In genomic region chr17:59616253-59616920, GRCh38 we compare ENCODE assay signal across 1 cellular context.
TF ChIP-seq lines count a peak whose summit lies in the region.

No MANE protein-coding gene starts in this region.

TF ChIP-seq in K562, 482 proteins besides CTCF, POLR2A, EP300 and RAD21 (continued from another document and continues in another):
- TF ChIP-seq, protein P1, sequence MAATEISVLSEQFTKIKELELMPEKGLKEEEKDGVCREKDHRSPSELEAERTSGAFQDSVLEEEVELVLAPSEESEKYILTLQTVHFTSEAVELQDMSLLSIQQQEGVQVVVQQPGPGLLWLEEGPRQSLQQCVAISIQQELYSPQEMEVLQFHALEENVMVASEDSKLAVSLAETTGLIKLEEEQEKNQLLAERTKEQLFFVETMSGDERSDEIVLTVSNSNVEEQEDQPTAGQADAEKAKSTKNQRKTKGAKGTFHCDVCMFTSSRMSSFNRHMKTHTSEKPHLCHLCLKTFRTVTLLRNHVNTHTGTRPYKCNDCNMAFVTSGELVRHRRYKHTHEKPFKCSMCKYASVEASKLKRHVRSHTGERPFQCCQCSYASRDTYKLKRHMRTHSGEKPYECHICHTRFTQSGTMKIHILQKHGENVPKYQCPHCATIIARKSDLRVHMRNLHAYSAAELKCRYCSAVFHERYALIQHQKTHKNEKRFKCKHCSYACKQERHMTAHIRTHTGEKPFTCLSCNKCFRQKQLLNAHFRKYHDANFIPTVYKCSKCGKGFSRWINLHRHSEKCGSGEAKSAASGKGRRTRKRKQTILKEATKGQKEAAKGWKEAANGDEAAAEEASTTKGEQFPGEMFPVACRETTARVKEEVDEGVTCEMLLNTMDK (IDR thresholded peaks at IDR 0.05; ENCODE audit: borderline replicate concordance, insufficient read depth, low read depth, low read length, poor library complexity, severe bottlenecking) = no peak
- TF ChIP-seq ZZZ3 (IDR thresholded peaks at IDR 0.05) (no peak), DACH1 (IDR thresholded peaks at IDR 0.05; ENCODE audit: partially characterized antibody) (no peak), ZNF146 (CRISPR knock-in tag; IDR thresholded peaks at IDR 0.05; ENCODE audit: unreplicated experiment) (no peak), ZNF699 (CRISPR knock-in tag; IDR thresholded peaks at IDR 0.05; ENCODE audit: insufficient replicate concordance) (no peak), BDP1 (IDR thresholded peaks at IDR 0.05; ENCODE audit: insufficient read depth, insufficient read length) (no peak), NR2C1 (IDR thresholded peaks at IDR 0.05) (no peak), NR2C1 (tag; IDR thresholded peaks at IDR 0.05) (peak; percentile 32; the same call in 1 of the 2 replicates), TFE3 (CRISPR knock-in tag; IDR thresholded peaks at IDR 0.05) (no peak), NFATC3 (IDR thresholded peaks at IDR 0.05) (0 out of 2 replicates have a peak, but pooled peaks have one; percentile 43), ZNF347 (CRISPR knock-in tag; IDR thresholded peaks at IDR 0.05; ENCODE audit: low read depth) (no peak), ZNF695 (CRISPR knock-in tag; IDR thresholded peaks at IDR 0.05) (no peak), TBP (optimal IDR thresholded peaks at IDR 0.05; ENCODE audit: low read depth, low read length) (peak; percentile 62), ASH1L (IDR thresholded peaks at IDR 0.05; ENCODE audit: borderline replicate concordance, low read depth, partially characterized antibody) (no peak), CREBBP (IDR thresholded peaks at IDR 0.05; ENCODE audit: low read depth, low read length) (no peak), RB1 (IDR thresholded peaks at IDR 0.05; ENCODE audit: low read depth) (no peak), POLR2B (IDR thresholded peaks at IDR 0.05; ENCODE audit: low read depth, partially characterized antibody) (peak; percentile 54), BRD4 (IDR thresholded peaks at IDR 0.05) (0 out of 2 replicates have a peak, but pooled peaks have one; percentile 39), HLTF (IDR thresholded peaks at IDR 0.05) (no peak), HMG20B (CRISPR knock-in tag; IDR thresholded peaks at IDR 0.05) (no peak), RAD51 (IDR thresholded peaks at IDR 0.05; ENCODE audit: borderline replicate concordance, low read depth) (no peak), NFE2 (IDR thresholded peaks at IDR 0.05; ENCODE audit: low read depth) (peak; percentile 20; the same call in 1 of the 2 replicates), NCOR1 (IDR thresholded peaks at IDR 0.05) (no peak), HNRNPH1 (optimal IDR thresholded peaks at IDR 0.05; ENCODE audit: low read depth, low read length) (no peak), PHF8 (IDR thresholded peaks at IDR 0.05; ENCODE audit: borderline replicate concordance, low read length) (peak; percentile 21; the same call in 1 of the 2 replicates), ZNF707 (CRISPR knock-in tag; conservative IDR thresholded peaks at IDR 0.05) (no peak), ZSCAN32 (CRISPR knock-in tag; IDR thresholded peaks at IDR 0.05) (no peak), CBFA2T3 (IDR thresholded peaks at IDR 0.05) (peak; percentile 47; the same call in 1 of the 2 replicates), SMAD4 (CRISPR knock-in tag; conservative IDR thresholded peaks at IDR 0.05) (peak; percentile 46; the same call in 1 of the 2 replicates), TCF3 (CRISPR knock-in tag; IDR thresholded peaks at IDR 0.05) (no peak), KDM5B (IDR thresholded peaks at IDR 0.05; ENCODE audit: insufficient replicate concordance, low read depth, low read length) (no peak), MAFF (IDR thresholded peaks at IDR 0.05; ENCODE audit: low read length) (no peak), MBD2 (IDR thresholded peaks at IDR 0.05; ENCODE audit: borderline replicate concordance, low read depth) (peak; percentile 61), CHD2 (IDR thresholded peaks at IDR 0.05; ENCODE audit: low read depth, low read length) (no peak), CBX1 (IDR thresholded peaks at IDR 0.05; ENCODE audit: low read depth) (no peak), CEBPB (tag; IDR thresholded peaks at IDR 0.05) (no peak), ZNF668 (CRISPR knock-in tag; IDR thresholded peaks at IDR 0.05) (no peak), MED1 (CRISPR knock-in tag; IDR thresholded peaks at IDR 0.05; ENCODE audit: borderline replicate concordance) (no peak), FOXK2 (conservative IDR thresholded peaks at IDR 0.05 in 1 of 2, IDR thresholded peaks at IDR 0.05 in 1 of 2; ENCODE audit: low read depth in 2 of 2) (peak in 1 of 2 experiments; percentile 22; a peak in 1 of 4 replicates), MEF2D (tag; conservative IDR thresholded peaks at IDR 0.05; ENCODE audit: low read depth) (no peak), ZNF184 (CRISPR knock-in tag; IDR thresholded peaks at IDR 0.05) (no peak), CHD4 (IDR thresholded peaks at IDR 0.05; ENCODE audit: insufficient read depth, insufficient replicate concordance, low read depth, low read length, poor library complexity, severe bottlenecking) (no peak), ZNF584 (CRISPR knock-in tag; IDR thresholded peaks at IDR 0.05; ENCODE audit: low read depth) (0 out of 2 replicates have a peak, but pooled peaks have one; percentile 24), ZNF507 (tag; conservative IDR thresholded peaks at IDR 0.05) (no peak), RNF219 (CRISPR knock-in tag; IDR thresholded peaks at IDR 0.05) (no peak), SAP30 (IDR thresholded peaks at IDR 0.05; ENCODE audit: borderline replicate concordance, insufficient read depth, low read depth, low read length, poor library complexity, severe bottlenecking) (no peak), ZNF639 (CRISPR knock-in tag; conservative IDR thresholded peaks at IDR 0.05 in 1 of 2, IDR thresholded peaks at IDR 0.05 in 1 of 2) (peak in 1 of 2 experiments; percentile 85; a peak in 2 of 4 replicates), NR1H2 (CRISPR knock-in tag; IDR thresholded peaks at IDR 0.05) (no peak), RBM17 (IDR thresholded peaks at IDR 0.05; ENCODE audit: borderline replicate concordance, low read depth, low read length) (no peak), ZNF41 (CRISPR knock-in tag; conservative IDR thresholded peaks at IDR 0.05) (peak; percentile 48; the same call in 1 of the 2 replicates), TARDBP (IDR thresholded peaks at IDR 0.05) (no peak)
- TF ChIP-seq, protein P2, sequence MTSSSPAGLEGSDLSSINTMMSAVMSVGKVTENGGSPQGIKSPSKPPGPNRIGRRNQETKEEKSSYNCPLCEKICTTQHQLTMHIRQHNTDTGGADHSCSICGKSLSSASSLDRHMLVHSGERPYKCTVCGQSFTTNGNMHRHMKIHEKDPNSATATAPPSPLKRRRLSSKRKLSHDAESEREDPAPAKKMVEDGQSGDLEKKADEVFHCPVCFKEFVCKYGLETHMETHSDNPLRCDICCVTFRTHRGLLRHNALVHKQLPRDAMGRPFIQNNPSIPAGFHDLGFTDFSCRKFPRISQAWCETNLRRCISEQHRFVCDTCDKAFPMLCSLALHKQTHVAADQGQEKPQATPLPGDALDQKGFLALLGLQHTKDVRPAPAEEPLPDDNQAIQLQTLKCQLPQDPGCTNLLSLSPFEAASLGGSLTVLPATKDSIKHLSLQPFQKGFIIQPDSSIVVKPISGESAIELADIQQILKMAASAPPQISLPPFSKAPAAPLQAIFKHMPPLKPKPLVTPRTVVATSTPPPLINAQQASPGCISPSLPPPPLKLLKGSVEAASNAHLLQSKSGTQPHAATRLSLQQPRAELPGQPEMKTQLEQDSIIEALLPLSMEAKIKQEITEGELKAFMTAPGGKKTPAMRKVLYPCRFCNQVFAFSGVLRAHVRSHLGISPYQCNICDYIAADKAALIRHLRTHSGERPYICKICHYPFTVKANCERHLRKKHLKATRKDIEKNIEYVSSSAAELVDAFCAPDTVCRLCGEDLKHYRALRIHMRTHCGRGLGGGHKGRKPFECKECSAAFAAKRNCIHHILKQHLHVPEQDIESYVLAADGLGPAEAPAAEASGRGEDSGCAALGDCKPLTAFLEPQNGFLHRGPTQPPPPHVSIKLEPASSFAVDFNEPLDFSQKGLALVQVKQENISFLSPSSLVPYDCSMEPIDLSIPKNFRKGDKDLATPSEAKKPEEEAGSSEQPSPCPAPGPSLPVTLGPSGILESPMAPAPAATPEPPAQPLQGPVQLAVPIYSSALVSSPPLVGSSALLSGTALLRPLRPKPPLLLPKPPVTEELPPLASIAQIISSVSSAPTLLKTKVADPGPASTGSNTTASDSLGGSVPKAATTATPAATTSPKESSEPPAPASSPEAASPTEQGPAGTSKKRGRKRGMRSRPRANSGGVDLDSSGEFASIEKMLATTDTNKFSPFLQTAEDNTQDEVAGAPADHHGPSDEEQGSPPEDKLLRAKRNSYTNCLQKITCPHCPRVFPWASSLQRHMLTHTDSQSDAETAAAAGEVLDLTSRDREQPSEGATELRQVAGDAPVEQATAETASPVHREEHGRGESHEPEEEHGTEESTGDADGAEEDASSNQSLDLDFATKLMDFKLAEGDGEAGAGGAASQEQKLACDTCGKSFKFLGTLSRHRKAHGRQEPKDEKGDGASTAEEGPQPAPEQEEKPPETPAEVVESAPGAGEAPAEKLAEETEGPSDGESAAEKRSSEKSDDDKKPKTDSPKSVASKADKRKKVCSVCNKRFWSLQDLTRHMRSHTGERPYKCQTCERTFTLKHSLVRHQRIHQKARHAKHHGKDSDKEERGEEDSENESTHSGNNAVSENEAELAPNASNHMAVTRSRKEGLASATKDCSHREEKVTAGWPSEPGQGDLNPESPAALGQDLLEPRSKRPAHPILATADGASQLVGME (CRISPR knock-in tag; IDR thresholded peaks at IDR 0.05) = no peak
- TF ChIP-seq, protein P3, sequence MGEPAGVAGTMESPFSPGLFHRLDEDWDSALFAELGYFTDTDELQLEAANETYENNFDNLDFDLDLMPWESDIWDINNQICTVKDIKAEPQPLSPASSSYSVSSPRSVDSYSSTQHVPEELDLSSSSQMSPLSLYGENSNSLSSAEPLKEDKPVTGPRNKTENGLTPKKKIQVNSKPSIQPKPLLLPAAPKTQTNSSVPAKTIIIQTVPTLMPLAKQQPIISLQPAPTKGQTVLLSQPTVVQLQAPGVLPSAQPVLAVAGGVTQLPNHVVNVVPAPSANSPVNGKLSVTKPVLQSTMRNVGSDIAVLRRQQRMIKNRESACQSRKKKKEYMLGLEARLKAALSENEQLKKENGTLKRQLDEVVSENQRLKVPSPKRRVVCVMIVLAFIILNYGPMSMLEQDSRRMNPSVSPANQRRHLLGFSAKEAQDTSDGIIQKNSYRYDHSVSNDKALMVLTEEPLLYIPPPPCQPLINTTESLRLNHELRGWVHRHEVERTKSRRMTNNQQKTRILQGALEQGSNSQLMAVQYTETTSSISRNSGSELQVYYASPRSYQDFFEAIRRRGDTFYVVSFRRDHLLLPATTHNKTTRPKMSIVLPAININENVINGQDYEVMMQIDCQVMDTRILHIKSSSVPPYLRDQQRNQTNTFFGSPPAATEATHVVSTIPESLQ (CRISPR knock-in tag; IDR thresholded peaks at IDR 0.05) = no peak
- TF ChIP-seq, protein P4, sequence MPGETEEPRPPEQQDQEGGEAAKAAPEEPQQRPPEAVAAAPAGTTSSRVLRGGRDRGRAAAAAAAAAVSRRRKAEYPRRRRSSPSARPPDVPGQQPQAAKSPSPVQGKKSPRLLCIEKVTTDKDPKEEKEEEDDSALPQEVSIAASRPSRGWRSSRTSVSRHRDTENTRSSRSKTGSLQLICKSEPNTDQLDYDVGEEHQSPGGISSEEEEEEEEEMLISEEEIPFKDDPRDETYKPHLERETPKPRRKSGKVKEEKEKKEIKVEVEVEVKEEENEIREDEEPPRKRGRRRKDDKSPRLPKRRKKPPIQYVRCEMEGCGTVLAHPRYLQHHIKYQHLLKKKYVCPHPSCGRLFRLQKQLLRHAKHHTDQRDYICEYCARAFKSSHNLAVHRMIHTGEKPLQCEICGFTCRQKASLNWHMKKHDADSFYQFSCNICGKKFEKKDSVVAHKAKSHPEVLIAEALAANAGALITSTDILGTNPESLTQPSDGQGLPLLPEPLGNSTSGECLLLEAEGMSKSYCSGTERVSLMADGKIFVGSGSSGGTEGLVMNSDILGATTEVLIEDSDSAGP (CRISPR knock-in tag; IDR thresholded peaks at IDR 0.05) = no peak
